10 cellular contexts compared by ENCODE assay signal in the genomic region with DNA sequence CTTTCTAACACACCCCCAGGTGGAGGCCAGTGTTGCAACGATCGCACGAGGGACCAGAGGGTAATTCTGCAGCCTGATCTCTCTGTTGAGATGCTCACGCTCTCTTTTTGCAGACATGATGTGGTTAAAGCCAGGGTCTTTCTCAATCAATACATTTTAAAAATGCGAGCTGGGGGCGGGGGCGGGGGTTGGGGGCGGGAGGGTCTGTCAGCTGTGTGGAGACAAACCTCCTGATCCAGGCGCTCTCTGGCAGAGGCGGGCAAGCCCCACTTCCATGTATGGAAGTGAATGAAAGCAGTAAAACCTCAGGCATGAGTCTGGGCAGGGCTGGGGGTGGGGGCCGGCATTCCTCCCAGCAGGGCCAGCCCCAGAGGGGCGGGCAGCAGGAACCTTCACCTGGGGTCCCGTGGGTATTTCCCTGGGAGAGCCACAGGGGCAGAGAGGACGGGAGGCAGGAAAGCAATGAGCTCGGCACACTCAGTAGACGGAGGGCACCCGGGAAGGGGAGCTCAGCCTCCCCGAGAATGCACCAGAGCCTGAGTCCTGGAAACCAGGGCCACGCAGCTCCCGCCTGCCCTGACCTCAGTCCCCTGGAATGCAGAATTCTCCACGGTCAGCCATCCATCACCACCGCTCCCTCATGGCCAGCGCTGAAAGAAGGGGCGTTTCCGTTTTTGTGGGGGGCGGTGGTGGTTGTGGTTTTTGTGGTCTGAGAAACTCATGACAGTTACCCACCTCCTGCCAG. TPM values are rescaled to one million over a fixed set of nuclear protein-coding genes. Genes with fewer than 3 reads are reported as not detected.
DNase-seq lines count a peak whose midpoint lies in the region; ATAC-seq, FAIRE-seq and TF ChIP-seq lines count a peak whose summit lies in the region.
"Had no signal": no experiment of that assay in that cellular context is flagged by ENCODE, and none has a peak within 500 bp of the region (broad histone marks: within the 10 kb centered on the region; RNA-seq: fewer than 3 reads in every experiment).

No MANE protein-coding gene starts in this region.

- POLR2A ChIA-PET in HepG2 (lab: Yijun Ruan, JAX): interaction anchor here (0.6 to 1.5 kb wide), 6 partner anchors 14 to 31 kb away, joined by 3 to 8 read pairs (median 4); partner anchors contain the start of gene NXN

- peak overlapping the region; percentile 35 for H3K27ac ChIP-seq in HepG2 (ENCODE audit: extremely low read length, insufficient read depth, low read length)

- peak; percentile 97 for DNase-seq in ACHN
- DNase-seq in Jurkat, Clone E6-1 (ENCODE audit: low read depth, low spot score): peak; percentile 18
- DNase-seq in bronchial epithelial cell (ENCODE audit: low read depth): peak; percentile 33
- peak; percentile 78 for DNase-seq in HepG2 (ENCODE audit: low spot score)
- no peak for DNase-seq in stimulated activated CD4-positive, alpha-beta T cell treated with anti-CD3 and anti-CD28 coated beads, Interleukin-15, amount 100 ng/mL, for 24 hours
- no peak for DNase-seq in NCI-H82 treated with DMSO at 0.1 percent for 48 hours (lab: John Stamatoyannopoulos, UW; ENCODE audit: unreplicated experiment)
- no peak for DNase-seq in cortex of kidney (lab: John Stamatoyannopoulos, UW)
- DNase-seq: DMS79 treated with DMSO at 0.1 percent for 48 hours had no signal

- H3K4me3 ChIP-seq in Jurkat, Clone E6-1 (ENCODE audit: low read length): no peak overlapping the region; the same call in 1 of the 2 replicates
- no peak overlapping the region for H3K4me3 ChIP-seq in bronchial epithelial cell (ENCODE audit: low read depth, low read length)
- H3K4me3 ChIP-seq in HepG2 (replicated peaks in 1 of 3; ENCODE audit: insufficient read depth in 1 of 3, low read depth in 2 of 3, low read length in 3 of 3): peak overlapping the region in 1 of 3 experiments; percentile 50; a peak in 1 of 6 replicates
- H3K4me3 ChIP-seq: skin epidermis had no signal

- H3K79me2 ChIP-seq in HepG2 (ENCODE audit: insufficient read depth, low read length): peaks cover 13% of the 10 kb centered on the region

- ATAC-seq in HepG2 (peak; percentile 72), HG02610 (IDR thresholded peaks at IDR 0.05; ENCODE audit: unreplicated experiment) (no peak)

- BruUV-seq in HepG2 (replicated peaks; lab: Mats Ljungman, UMichigan): no TSS peak

- H3K4me1 ChIP-seq in HepG2 (ENCODE audit: insufficient read depth, low read length): peaks cover 33% of the 10 kb centered on the region

- no peak for TF ChIP-seq POLR2A in HepG2 (IDR thresholded peaks at IDR 0.05; ENCODE audit: insufficient read depth in 1 of 2, low read depth in 2 of 2, low read length in 2 of 2)

- no peak for FAIRE-seq in bronchial epithelial cell (lab: Jason Lieb, UNC)
- peak; percentile 15 for FAIRE-seq in HepG2 (lab: Jason Lieb, UNC)

- 32% methylated on average over 14 of the region's 26 CpGs for WGBS in HepG2 (ENCODE audit: low lambda C conversion rate)

- TF ChIP-seq CTCF in bronchial epithelial cell (IDR thresholded peaks at IDR 0.05; ENCODE audit: insufficient read depth, low read length, severe bottlenecking): no peak
- no peak for TF ChIP-seq CTCF in HepG2 (CRISPR knock-in tag; IDR thresholded peaks at IDR 0.05)

- in situ Hi-C loops in ACHN (cut with HindIII; ENCODE audit: low pct_ligation_motif_present, low pct_unique_long_range_greater_than_20kb, low sequenced_read_pairs): no loop called here
- in situ Hi-C loops in HepG2 (cut with HindIII; ENCODE audit: extremely low pct_ligation_motif_present, low pct_unique_long_range_greater_than_20kb): no loop called here

- no peak for TF ChIP-seq RAD21 in HepG2 (CRISPR knock-in tag; IDR thresholded peaks at IDR 0.05)

- H3K9me3 ChIP-seq in HepG2 (ENCODE audit: low read length): no peaks in the 10 kb centered on the region

- H4K20me1 ChIP-seq in HepG2 (ENCODE audit: insufficient read depth, low read length): no peaks in the 10 kb centered on the region; the same call in 1 of the 2 replicates

- H3K36me3 ChIP-seq in bronchial epithelial cell (ENCODE audit: control insufficient read depth, insufficient read depth, low read length) (peaks cover 4% of the 10 kb centered on the region), HepG2 (replicated peaks in 1 of 2; ENCODE audit: control insufficient read depth in 1 of 2, insufficient read depth in 2 of 2, low read length in 2 of 2) (peaks cover 0 to 3% of the 10 kb centered on the region in 2 experiments; a peak in 2 of 5 replicates)

- H3K27me3 ChIP-seq in bronchial epithelial cell (ENCODE audit: control insufficient read depth, insufficient read depth, low read length) (no peaks in the 10 kb centered on the region), HepG2 (ENCODE audit: control insufficient read depth in 1 of 2, insufficient read depth in 2 of 2, low read length in 2 of 2) (no peaks in the 10 kb centered on the region)

- TF ChIP-seq EP300 in HepG2 (IDR thresholded peaks at IDR 0.05; ENCODE audit: low read depth in 2 of 2, low read length in 2 of 2) (no peak), HepG2 (CRISPR knock-in tag; IDR thresholded peaks at IDR 0.05; ENCODE audit: borderline replicate concordance) (no peak)

- no peak overlapping the region for H2AFZ ChIP-seq in HepG2 (ENCODE audit: low read length)

- H3K4me2 ChIP-seq in HepG2 (ENCODE audit: low read depth, low read length): peak overlapping the region; percentile 67

- H3K9ac ChIP-seq in HepG2 (ENCODE audit: insufficient read depth, low read depth, low read length): peak overlapping the region; percentile 44

- intact Hi-C loops in HepG2 (cut with micrococcal nuclease; ENCODE audit: unreplicated experiment): no loop called here

- CTCF ChIA-PET in HepG2 (lab: Yijun Ruan, JAX; ENCODE audit: low intra/inter-chr PET ratio, low total read pairs): no interaction called here

TF ChIP-seq in HepG2, 621 proteins besides CTCF, POLR2A, EP300 and RAD21 (continues in another document):
- TF ChIP-seq JUN (CRISPR knock-in tag; IDR thresholded peaks at IDR 0.05): 0 out of 2 replicates have a peak, but pooled peaks have one; percentile 34
- TF ChIP-seq FOSL2 (CRISPR knock-in tag; IDR thresholded peaks at IDR 0.05): peak; percentile 20; the same call in 1 of the 2 replicates
- TF ChIP-seq POLR2G (IDR thresholded peaks at IDR 0.05; ENCODE audit: low read depth, low read length): no peak
- no peak for TF ChIP-seq ZNF678 (CRISPR knock-in tag; IDR thresholded peaks at IDR 0.05)
- no peak for TF ChIP-seq SETDB1 (CRISPR knock-in tag; IDR thresholded peaks at IDR 0.05; ENCODE audit: borderline replicate concordance)

RNA-seq across cellular contexts. Expression of gene NXN, which starts 28.0 kb away (rescaled TPM):
- 13.4 TPM for polyA plus RNA-seq in Jurkat, Clone E6-1 (2012; ENCODE audit: insufficient read depth, insufficient read length)
- 64.4 and 70.3 TPM in 2 replicates for total RNA-seq in bronchial epithelial cell
- 21.3 and 22.2 TPM in 2 replicates for total RNA-seq in HepG2 (2016; rRNA removed; fragmentation: Illumina TruSeq; extraction: Trizol)
- 13.3 and 13.9 TPM in 2 replicates for total RNA-seq in HepG2 (2016; cell fraction: cytosol; rRNA removed; fragmentation: Illumina TruSeq; extraction: Trizol; ENCODE audit: low read depth)
- 16.8 and 27.5 TPM in 2 replicates for total RNA-seq in HepG2 (2016; cell fraction: insoluble cytoplasmic fraction; rRNA removed; fragmentation: Illumina TruSeq; extraction: Trizol)
- total RNA-seq in HepG2 (2016; cell fraction: membrane; rRNA removed; fragmentation: Illumina TruSeq; extraction: Trizol): 21.1 and 21.3 TPM in 2 replicates
- total RNA-seq in HepG2 (2016; cell fraction: nucleus; rRNA removed; fragmentation: Illumina TruSeq; extraction: Trizol): 15.4 and 15.6 TPM in 2 replicates
- 22.3 and 24.3 TPM in 2 replicates for polyA plus RNA-seq in HepG2 (2011; rRNA removed)
- 21.0 and 28.9 TPM in 2 replicates for polyA plus RNA-seq in HepG2 (2011; cell fraction: cytosol; rRNA removed)
- 17.8 and 20.8 TPM in 2 replicates for polyA plus RNA-seq in HepG2 (2011; cell fraction: nucleus; rRNA removed)
- 14.8 and 16.8 TPM in 2 replicates for polyA plus RNA-seq in HepG2 (2012)
- polyA plus RNA-seq in HepG2 (2016; cell fraction: cytosol; fragmentation: Illumina TruSeq; extraction: Trizol; ENCODE audit: low read depth): 11.0 and 11.8 TPM in 2 replicates
- polyA plus RNA-seq in HepG2 (2016; cell fraction: insoluble cytoplasmic fraction; fragmentation: Illumina TruSeq; extraction: Trizol; ENCODE audit: low read depth): 23.0 and 33.6 TPM in 2 replicates
- 21.3 and 21.9 TPM in 2 replicates for polyA plus RNA-seq in HepG2 (2016; cell fraction: membrane; fragmentation: Illumina TruSeq; extraction: Trizol; ENCODE audit: low read depth)
- 24.4 and 29.9 TPM in 2 replicates for polyA plus RNA-seq in HepG2 (2016; cell fraction: nucleus; fragmentation: Illumina TruSeq; extraction: Trizol; ENCODE audit: insufficient read depth, low read depth)
- polyA minus RNA-seq in HepG2 (2011; rRNA and poly(A)+ RNA removed; ENCODE audit: low replicate concordance): 9.8 and 67.1 TPM in 2 replicates
- 23.8 and 25.1 TPM in 2 replicates for polyA minus RNA-seq in HepG2 (2011; cell fraction: cytosol; rRNA and poly(A)+ RNA removed)
- 16.8 and 18.4 TPM in 2 replicates for polyA minus RNA-seq in HepG2 (2011; cell fraction: nucleus; rRNA and poly(A)+ RNA removed)

RNA-seq across cellular contexts. Expression of gene TIMM22, which starts 45.4 kb away (rescaled TPM):
- 14.5 TPM for polyA plus RNA-seq in Jurkat, Clone E6-1 (2012; ENCODE audit: insufficient read depth, insufficient read length)
- 11.3 and 16.3 TPM in 2 replicates for total RNA-seq in bronchial epithelial cell
- 15.5 and 16.3 TPM in 2 replicates for total RNA-seq in HepG2 (2016; rRNA removed; fragmentation: Illumina TruSeq; extraction: Trizol)
- total RNA-seq in HepG2 (2016; cell fraction: cytosol; rRNA removed; fragmentation: Illumina TruSeq; extraction: Trizol; ENCODE audit: low read depth): 4.9 and 5.4 TPM in 2 replicates
- 15.6 and 15.9 TPM in 2 replicates for total RNA-seq in HepG2 (2016; cell fraction: insoluble cytoplasmic fraction; rRNA removed; fragmentation: Illumina TruSeq; extraction: Trizol)
- 11.2 and 11.4 TPM in 2 replicates for total RNA-seq in HepG2 (2016; cell fraction: membrane; rRNA removed; fragmentation: Illumina TruSeq; extraction: Trizol)
- 10.4 and 11.1 TPM in 2 replicates for total RNA-seq in HepG2 (2016; cell fraction: nucleus; rRNA removed; fragmentation: Illumina TruSeq; extraction: Trizol)
- polyA plus RNA-seq in HepG2 (2011; rRNA removed): 5.9 and 6.2 TPM in 2 replicates
- polyA plus RNA-seq in HepG2 (2011; cell fraction: cytosol; rRNA removed): 7.1 and 7.6 TPM in 2 replicates
- polyA plus RNA-seq in HepG2 (2011; cell fraction: nucleus; rRNA removed): 6.4 and 7.1 TPM in 2 replicates
- polyA plus RNA-seq in HepG2 (2012): 6.3 and 7.0 TPM in 2 replicates
- polyA plus RNA-seq in HepG2 (2016; cell fraction: cytosol; fragmentation: Illumina TruSeq; extraction: Trizol; ENCODE audit: low read depth): 4.7 and 4.8 TPM in 2 replicates
- polyA plus RNA-seq in HepG2 (2016; cell fraction: insoluble cytoplasmic fraction; fragmentation: Illumina TruSeq; extraction: Trizol; ENCODE audit: low read depth): 15.5 and 17.0 TPM in 2 replicates
- 8.7 and 9.5 TPM in 2 replicates for polyA plus RNA-seq in HepG2 (2016; cell fraction: membrane; fragmentation: Illumina TruSeq; extraction: Trizol; ENCODE audit: low read depth)
- polyA plus RNA-seq in HepG2 (2016; cell fraction: nucleus; fragmentation: Illumina TruSeq; extraction: Trizol; ENCODE audit: insufficient read depth, low read depth): 13.9 and 14.1 TPM in 2 replicates
- polyA minus RNA-seq in HepG2 (2011; rRNA and poly(A)+ RNA removed; ENCODE audit: low replicate concordance): 13.7 and 22.2 TPM in 2 replicates
- polyA minus RNA-seq in HepG2 (2011; cell fraction: cytosol; rRNA and poly(A)+ RNA removed): 4.3 and 4.9 TPM in 2 replicates
- 19.9 and 20.0 TPM in 2 replicates for polyA minus RNA-seq in HepG2 (2011; cell fraction: nucleus; rRNA and poly(A)+ RNA removed)

Comparison
In these comparisons a context has a peak if more than half of its experiments do, and no peak if none do; other contexts are left out.
1. DNase-seq: peak in ACHN (single experiment), Jurkat, Clone E6-1 (single experiment), bronchial epithelial cell (single experiment) and HepG2 (single experiment); none in stimulated activated CD4-positive, alpha-beta T cell treated with anti-CD3 and anti-CD28 coated beads, Interleukin-15, amount 100 ng/mL, for 24 hours (single experiment), NCI-H82 treated with DMSO at 0.1 percent for 48 hours (single experiment) and cortex of kidney (single experiment).